In genomic region chr20:33291830-33292355, GRCh38 we compare ENCODE assay signal across 1 cellular context.
TF ChIP-seq lines count a peak whose summit lies in the region.

No MANE protein-coding gene starts in this region.

TF ChIP-seq in HepG2, 621 proteins besides CTCF, POLR2A, EP300 and RAD21 (continued from another document and continues in another):
- TF ChIP-seq FOXP4 (CRISPR knock-in tag; IDR thresholded peaks at IDR 0.05) (no peak), ZNF142 (CRISPR knock-in tag; IDR thresholded peaks at IDR 0.05) (no peak), ETV5 (CRISPR knock-in tag; IDR thresholded peaks at IDR 0.05; ENCODE audit: borderline replicate concordance) (peak; percentile 17; the same call in 1 of the 2 replicates), EZH2 (conservative IDR thresholded peaks at IDR 0.05; ENCODE audit: low read depth, low read length) (peak; percentile 77; the same call in 1 of the 2 replicates), ATAD3A (CRISPR knock-in tag; IDR thresholded peaks at IDR 0.05) (no peak), ZNF335 (CRISPR knock-in tag; IDR thresholded peaks at IDR 0.05) (peak; percentile 74), ZNF24 (IDR thresholded peaks at IDR 0.05) (no peak), SOX13 (IDR thresholded peaks at IDR 0.05) (no peak), SOX13 (CRISPR knock-in tag; conservative IDR thresholded peaks at IDR 0.05 in 1 of 2, IDR thresholded peaks at IDR 0.05 in 1 of 2) (peak in 1 of 2 experiments; percentile 26; a peak in 1 of 4 replicates), ZNF337 (CRISPR knock-in tag; IDR thresholded peaks at IDR 0.05; ENCODE audit: borderline replicate concordance, low read depth) (no peak), CERS6 (CRISPR knock-in tag; IDR thresholded peaks at IDR 0.05) (no peak), MBNL3 (CRISPR knock-in tag; conservative IDR thresholded peaks at IDR 0.05) (no peak), KDM2A (CRISPR knock-in tag; IDR thresholded peaks at IDR 0.05; ENCODE audit: borderline replicate concordance, low read depth) (peak; percentile 60; the same call in 1 of the 2 replicates), CAMTA2 (CRISPR knock-in tag; IDR thresholded peaks at IDR 0.05; ENCODE audit: borderline replicate concordance) (0 out of 2 replicates have a peak, but pooled peaks have one; percentile 44), ARNTL (CRISPR knock-in tag; IDR thresholded peaks at IDR 0.05) (peak; percentile 57; the same call in 1 of the 2 replicates), SP5 (CRISPR knock-in tag; IDR thresholded peaks at IDR 0.05; ENCODE audit: borderline replicate concordance, low read depth) (no peak), CSRNP2 (CRISPR knock-in tag; conservative IDR thresholded peaks at IDR 0.05; ENCODE audit: low read depth) (0 out of 2 replicates have a peak, but pooled peaks have one; percentile 59), NFKBIZ (CRISPR knock-in tag; IDR thresholded peaks at IDR 0.05) (peak; percentile 57; the same call in 1 of the 2 replicates), ATF5 (CRISPR knock-in tag; IDR thresholded peaks at IDR 0.05; ENCODE audit: low read depth) (no peak), CEBPZ (IDR thresholded peaks at IDR 0.05; ENCODE audit: low read length) (no peak), ZNF639 (CRISPR knock-in tag; conservative IDR thresholded peaks at IDR 0.05) (0 out of 2 replicates have a peak, but pooled peaks have one; percentile 53), SUZ12 (IDR thresholded peaks at IDR 0.05; ENCODE audit: low read depth, low read length) (no peak), KLF13 (CRISPR knock-in tag; IDR thresholded peaks at IDR 0.05) (0 out of 2 replicates have a peak, but pooled peaks have one; percentile 35), THAP8 (CRISPR knock-in tag; IDR thresholded peaks at IDR 0.05; ENCODE audit: borderline replicate concordance) (no peak), ZNF761 (CRISPR knock-in tag; conservative IDR thresholded peaks at IDR 0.05) (no peak), AHR (CRISPR knock-in tag; IDR thresholded peaks at IDR 0.05) (peak; percentile 84; the same call in 1 of the 2 replicates), SOX5 (CRISPR knock-in tag; IDR thresholded peaks at IDR 0.05; ENCODE audit: borderline replicate concordance) (peak; percentile 27; the same call in 1 of the 2 replicates), ELF3 (CRISPR knock-in tag; IDR thresholded peaks at IDR 0.05) (peak; percentile 26; the same call in 1 of the 2 replicates), ARNT2 (CRISPR knock-in tag; IDR thresholded peaks at IDR 0.05; ENCODE audit: low read depth) (0 out of 2 replicates have a peak, but pooled peaks have one; percentile 47), KLF12 (CRISPR knock-in tag; IDR thresholded peaks at IDR 0.05; ENCODE audit: borderline replicate concordance) (no peak), ELK4 (CRISPR knock-in tag; IDR thresholded peaks at IDR 0.05; ENCODE audit: borderline replicate concordance) (no peak), ZNF616 (CRISPR knock-in tag; IDR thresholded peaks at IDR 0.05; ENCODE audit: low read depth) (no peak), TARDBP (CRISPR knock-in tag; IDR thresholded peaks at IDR 0.05) (no peak), ZNF333 (CRISPR knock-in tag; IDR thresholded peaks at IDR 0.05; ENCODE audit: borderline replicate concordance) (0 out of 2 replicates have a peak, but pooled peaks have one; percentile 37), ZNF772 (CRISPR knock-in tag; IDR thresholded peaks at IDR 0.05) (peak; percentile 55; the same call in 1 of the 2 replicates), ZNF879 (CRISPR knock-in tag; IDR thresholded peaks at IDR 0.05) (no peak), SYNCRIP (IDR thresholded peaks at IDR 0.05; ENCODE audit: insufficient read depth, low read depth, low read length) (no peak), NFYB (CRISPR knock-in tag; IDR thresholded peaks at IDR 0.05) (no peak), SIN3B (IDR thresholded peaks at IDR 0.05; ENCODE audit: low read length) (peak; percentile 49; the same call in 1 of the 2 replicates), ZBTB7A (CRISPR knock-in tag; IDR thresholded peaks at IDR 0.05) (no peak), KDM5B (CRISPR knock-in tag; IDR thresholded peaks at IDR 0.05; ENCODE audit: borderline replicate concordance) (peak; percentile 47; the same call in 1 of the 2 replicates), ZNF235 (CRISPR knock-in tag; IDR thresholded peaks at IDR 0.05; ENCODE audit: borderline replicate concordance) (0 out of 2 replicates have a peak, but pooled peaks have one; percentile 33)
